ENCODE assay signal across 23 cellular contexts in the genomic region with DNA sequence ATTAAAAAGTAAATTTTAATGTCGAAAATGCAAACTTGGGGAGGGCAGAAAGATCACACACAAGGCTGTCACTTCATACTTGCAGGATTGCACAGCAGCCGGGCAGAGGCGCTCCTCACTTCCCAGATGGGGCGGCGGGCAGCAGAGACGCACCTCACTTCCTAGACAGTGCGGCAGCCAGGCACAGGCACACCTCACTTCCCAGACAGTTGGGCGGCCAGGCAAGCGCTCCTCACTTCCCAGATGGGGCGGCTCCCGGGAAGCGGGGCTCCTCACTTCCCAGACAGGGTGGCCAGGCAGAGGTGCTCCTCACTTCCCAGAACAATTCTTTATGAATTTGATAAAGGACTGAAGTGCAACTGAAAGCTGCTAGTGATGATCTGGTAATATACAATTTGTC. TPM values are rescaled to one million over a fixed set of nuclear protein-coding genes. Genes with fewer than 3 reads are reported as not detected.
"Had no signal": no experiment of that assay in that cellular context is flagged by ENCODE, and none has a peak within 500 bp of the region (broad histone marks: within the 10 kb centered on the region; RNA-seq: fewer than 3 reads in every experiment).

No MANE protein-coding gene starts in this region.

- DNase-seq: activated CD4-positive, alpha-beta T cell treated with anti-CD3 and anti-CD28 coated beads for 1 hour; activated CD4-positive, alpha-beta T cell treated with anti-CD3 and anti-CD28 coated beads, Interleukin-2, amount 50 U/mL, for 4 hours; activated gamma-delta T cell; adrenal gland; colonic mucosa; gastrocnemius medialis; kidney glomerular epithelial cell; lower lobe of right lung; occipital lobe; small intestine; stimulated activated CD4-positive, alpha-beta T cell treated with anti-CD3 and anti-CD28 coated beads, Interleukin-15, amount 100 ng/mL, for 24 hours; stimulated activated CD4-positive, alpha-beta T cell treated with anti-CD3 and anti-CD28 coated beads, Interleukin-2, amount 100 ng/mL, for 48 hours; stimulated activated naive CD8-positive, alpha-beta T cell treated with anti-CD3 and anti-CD28 coated beads, Interleukin-15, amount 100 ng/mL, for 72 hours; SW 1271; T-helper 2 cell; testis had no signal

- H3K4me1 ChIP-seq: adrenal gland, testis had no signal

- ATAC-seq: activated naive CD4-positive, alpha-beta T cell treated with anti-CD3 and anti-CD28 coated beads, Interleukin-2, amount 50 U/mL, for 72 hours; gastrocnemius medialis; lower lobe of right lung; natural killer cell treated with Interleukin-12 subunit alpha and Interleukin-12 subunit beta and Interleukin-15 and Interleukin-18, amount 100 ng/mL, for 72 hours; stimulated activated naive CD8-positive, alpha-beta T cell treated with anti-CD3 and anti-CD28 coated beads, Interleukin-15, amount 100 ng/mL, for 72 hours had no signal

- H3K27me3 ChIP-seq: adrenal gland, cardiac muscle cell, colonic mucosa, gastrocnemius medialis, testis, upper lobe of left lung had no signal

- H3K36me3 ChIP-seq: cardiac muscle cell, colonic mucosa had no signal

- H3K9me3 Mint-ChIP-seq: activated naive CD4-positive, alpha-beta T cell treated with anti-CD3 and anti-CD28 coated beads, Interleukin-2, amount 50 U/mL, for 72 hours; mesothelial cell of epicardium; natural killer cell treated with Interleukin-12 subunit alpha and Interleukin-12 subunit beta and Interleukin-15 and Interleukin-18, amount 100 ng/mL, for 72 hours had no signal

- H3K4me3 Mint-ChIP-seq: mesothelial cell of epicardium; natural killer cell treated with Interleukin-12 subunit alpha and Interleukin-12 subunit beta and Interleukin-15 and Interleukin-18, amount 100 ng/mL, for 72 hours; stimulated activated naive CD8-positive, alpha-beta T cell treated with anti-CD3 and anti-CD28 coated beads, Interleukin-15, amount 100 ng/mL, for 72 hours had no signal

- H3K27ac Mint-ChIP-seq: mesothelial cell of epicardium; stimulated activated naive CD8-positive, alpha-beta T cell treated with anti-CD3 and anti-CD28 coated beads, Interleukin-15, amount 100 ng/mL, for 72 hours had no signal

- H3K9me3 ChIP-seq: adrenal gland, colonic mucosa, gastrocnemius medialis, lower lobe of right lung, testis, upper lobe of left lung had no signal

- H3K4me3 ChIP-seq: adrenal gland, cardiac muscle cell, colonic mucosa, gastrocnemius medialis, lower lobe of right lung, testis, upper lobe of left lung had no signal

- H3K27me3 Mint-ChIP-seq: natural killer cell treated with Interleukin-12 subunit alpha and Interleukin-12 subunit beta and Interleukin-15 and Interleukin-18, amount 100 ng/mL, for 72 hours; stimulated activated naive CD8-positive, alpha-beta T cell treated with anti-CD3 and anti-CD28 coated beads, Interleukin-15, amount 100 ng/mL, for 72 hours had no signal

- H3K27ac ChIP-seq: adrenal gland, colonic mucosa, gastrocnemius medialis, lower lobe of right lung, testis, upper lobe of left lung, VCaP had no signal

RNA-seq across cellular contexts. Expression of a gene that starts 21.2 kb away (rescaled TPM):
- total RNA-seq: activated naive CD4-positive, alpha-beta T cell treated with anti-CD3 and anti-CD28 coated beads, Interleukin-2, amount 50 U/mL, for 72 hours; adrenal gland; cardiac muscle cell; colonic mucosa; gastrocnemius medialis; lower lobe of right lung; mesothelial cell of epicardium; upper lobe of left lung had no signal
- polyA plus RNA-seq: esophagus had no signal
